11 cellular contexts compared by ENCODE assay signal in genomic region chr14:100165825-100166520, GRCh38. TPM values are rescaled to one million over a fixed set of nuclear protein-coding genes. Genes with fewer than 3 reads are reported as not detected.
DNase-seq lines count a peak whose midpoint lies in the region; ATAC-seq and TF ChIP-seq lines count a peak whose summit lies in the region.
"Had no signal": no experiment of that assay in that cellular context is flagged by ENCODE, and none has a peak within 500 bp of the region (broad histone marks: within the 10 kb centered on the region; RNA-seq: fewer than 3 reads in every experiment).

No MANE protein-coding gene starts in this region.

- H3K27me3 ChIP-seq in right cardiac atrium (ENCODE audit: control insufficient read depth, insufficient read depth) (no peaks in the 10 kb centered on the region), right atrium auricular region (no peaks in the 10 kb centered on the region), vagina (no peaks in the 10 kb centered on the region)

- peak overlapping the region; percentile 85 for H3K4me3 Mint-ChIP-seq in central memory CD8-positive, alpha-beta T cell
- peak overlapping the region; percentile 77 to 93 (median 86) for H3K4me3 Mint-ChIP-seq in naive thymus-derived CD8-positive, alpha-beta T cell

- H3K4me3 ChIP-seq in right cardiac atrium (ENCODE audit: low read length), result peak overlapping the region; percentile 46
- H3K4me3 ChIP-seq in right atrium auricular region, result peak overlapping the region in 1 of 2 donors; percentile 40
- H3K4me3 ChIP-seq in vagina, result peak overlapping the region; percentile 35 to 51

- 32% methylated on average over 17 of the region's 17 CpGs for WGBS in right cardiac atrium

- H3K36me3 Mint-ChIP-seq in central memory CD8-positive, alpha-beta T cell (ENCODE audit: insufficient read depth), result peaks cover 4% of the 10 kb centered on the region
- no peaks in the 10 kb centered on the region for H3K36me3 Mint-ChIP-seq in naive thymus-derived CD8-positive, alpha-beta T cell

- peaks cover 15% of the 10 kb centered on the region for H3K4me1 Mint-ChIP-seq in central memory CD8-positive, alpha-beta T cell
- peaks cover 5 to 16% (median 16%) of the 10 kb centered on the region in 4 donors for H3K4me1 Mint-ChIP-seq in naive thymus-derived CD8-positive, alpha-beta T cell

- TF ChIP-seq POLR2A in vagina (IDR thresholded peaks at IDR 0.05), result no peak

- H3K27ac ChIP-seq in right cardiac atrium (ENCODE audit: low read length) (no peak overlapping the region), right atrium auricular region (no peak overlapping the region), vagina (no peak overlapping the region)

- intact Hi-C loops in right cardiac atrium (cut with DNase I) (no loop called here), vagina (cut with DNase I) (no loop called here)

- POLR2A ChIA-PET in naive thymus-derived CD8-positive, alpha-beta T cell (lab: Charles Lee), result interaction anchor here (1.0 to 1.5 kb wide), 2 partner anchors 22 to 26 kb away, joined by 4 to 6 read pairs; no protein-coding TSS in a partner anchor

- H3K27ac Mint-ChIP-seq in central memory CD8-positive, alpha-beta T cell (ENCODE audit: low read depth), result peak overlapping the region; percentile 91
- peak overlapping the region in 4 of 10 donors; percentile 50 to 88 (median 67) for H3K27ac Mint-ChIP-seq in naive thymus-derived CD8-positive, alpha-beta T cell

- DNase-seq in right cardiac atrium (peak in 2 of 3 donors; percentile 24 to 69), right atrium auricular region (ENCODE audit: low spot score) (no peak), vagina (ENCODE audit: extremely low spot score in 2 of 2) (no peak), NCI-H446 (lab: John Stamatoyannopoulos, UW) (no peak), T1000 (lab: John Stamatoyannopoulos, UW) (no peak)
- no peak for DNase-seq in central memory CD8-positive, alpha-beta T cell (ENCODE audit: low spot score in 2 of 2)
- peak in 1 of 10 donors; percentile 12 for DNase-seq in naive thymus-derived CD8-positive, alpha-beta T cell
- DNase-seq: COR-L47, dermis blood vessel endothelial cell had no signal

- H3K27me3 Mint-ChIP-seq in central memory CD8-positive, alpha-beta T cell, result no peaks in the 10 kb centered on the region
- H3K27me3 Mint-ChIP-seq in naive thymus-derived CD8-positive, alpha-beta T cell, result peaks cover 0 to 6% (median 3%) of the 10 kb centered on the region in 5 donors

- no peaks in the 10 kb centered on the region for H3K9me3 Mint-ChIP-seq in central memory CD8-positive, alpha-beta T cell
- no peaks in the 10 kb centered on the region for H3K9me3 Mint-ChIP-seq in naive thymus-derived CD8-positive, alpha-beta T cell

- TF ChIP-seq CTCF in right atrium auricular region (IDR thresholded peaks at IDR 0.05) (no peak), vagina (IDR thresholded peaks at IDR 0.05) (no peak)

- ATAC-seq in right cardiac atrium (peak; percentile 8 to 17), HG02678 (IDR thresholded peaks at IDR 0.05; ENCODE audit: unreplicated experiment) (no peak)
- no peak for ATAC-seq in central memory CD8-positive, alpha-beta T cell (replicated peaks; ENCODE audit: extremely low read depth, poor library complexity, severe bottlenecking)
- ATAC-seq in naive thymus-derived CD8-positive, alpha-beta T cell, result peak; percentile 13 to 36

- H3K36me3 ChIP-seq in right atrium auricular region (no peaks in the 10 kb centered on the region), vagina (no peaks in the 10 kb centered on the region)

- H3K9me3 ChIP-seq in right cardiac atrium (ENCODE audit: control insufficient read depth, low read length), result no peaks in the 10 kb centered on the region
- H3K9me3 ChIP-seq in right atrium auricular region, result no peaks in the 10 kb centered on the region
- no peaks in the 10 kb centered on the region for H3K9me3 ChIP-seq in vagina

- H3K4me1 ChIP-seq in right cardiac atrium (ENCODE audit: control insufficient read depth, insufficient read depth, low read length) (no peaks in the 10 kb centered on the region), right atrium auricular region (peaks cover 0 to 17% of the 10 kb centered on the region in 2 donors), vagina (peaks cover 18% of the 10 kb centered on the region)

RNA-seq across cellular contexts. Expression of gene DEGS2, which starts 6.5 kb away (rescaled TPM):
- total RNA-seq in right cardiac atrium, result under 1 TPM in 3 of 4 donors, not detected in 1; 0.29 to 0.42 (median 0.31) TPM
- 0.11 TPM for polyA plus RNA-seq in right cardiac atrium
- not detected for total RNA-seq in right atrium auricular region
- under 1 TPM in 1 of 2 experiments, not detected in 1; 0.49 TPM for total RNA-seq in naive thymus-derived CD8-positive, alpha-beta T cell
- 1 to 10 TPM in 2 of 3 donors, under 1 TPM in 1; 0.39 to 1.1 (median 1.0) TPM for polyA plus RNA-seq in naive thymus-derived CD8-positive, alpha-beta T cell
- total RNA-seq in vagina, result 19.9 TPM
- total RNA-seq: RPMI7951 had no signal

Comparison
In these comparisons a context has a peak if more than half of its experiments do, and no peak if none do; other contexts are left out.
1. DNase-seq: peak in right cardiac atrium (2 of 3); none in right atrium auricular region (single experiment), central memory CD8-positive, alpha-beta T cell (0 of 2), vagina (0 of 2), NCI-H446 (0 of 2) and T1000 (single experiment).
2. ATAC-seq: peak in right cardiac atrium (2 of 2) and naive thymus-derived CD8-positive, alpha-beta T cell (2 of 2); none in central memory CD8-positive, alpha-beta T cell (single experiment) and HG02678 (single experiment).
3. RNA of gene DEGS2, which starts 6.5 kb away (total RNA-seq): 19.9 TPM in vagina (single experiment); 0.49 TPM in naive thymus-derived CD8-positive, alpha-beta T cell, not detected in right atrium auricular region and 0.29 to 0.42 TPM in right cardiac atrium; every median in the first group is over 10 times any median in the second.